1 cellular context compared by ENCODE assay signal in genomic region chr1:27166351-27166802, GRCh38.
A peak's percentile ranks its signal among the peaks of the same experiment; 100 is the strongest.
TF ChIP-seq lines count a peak whose summit lies in the region.

No MANE protein-coding gene starts in this region.

TF ChIP-seq in HEK293, 187 proteins besides CTCF, POLR2A, EP300 and RAD21 (continued from another document):
- TF ChIP-seq ZNF449 (tag by site-specific recombination; IDR thresholded peaks at IDR 0.05) (no peak), ZBTB20 (tag by site-specific recombination; IDR thresholded peaks at IDR 0.05) (0 out of 2 replicates have a peak, but pooled peaks have one; percentile 8), TCF7L2 (IDR thresholded peaks at IDR 0.05; ENCODE audit: borderline replicate concordance, low read depth, low read length) (no peak), PRDM4 (tag by site-specific recombination; IDR thresholded peaks at IDR 0.05) (no peak), SCRT2 (tag by site-specific recombination; IDR thresholded peaks at IDR 0.05) (peak; percentile 72; the same call in 1 of the 2 replicates), ZXDB (tag by site-specific recombination; IDR thresholded peaks at IDR 0.05) (peak; percentile 16; the same call in 1 of the 2 replicates), PRDM1 (tag by site-specific recombination; IDR thresholded peaks at IDR 0.05) (peak; percentile 83), ZNF600 (tag by site-specific recombination; IDR thresholded peaks at IDR 0.05) (peak; percentile 55; the same call in 1 of the 2 replicates), ZNF747 (tag by site-specific recombination; IDR thresholded peaks at IDR 0.05) (0 out of 2 replicates have a peak, but pooled peaks have one; percentile 11), ZNF513 (tag by site-specific recombination; IDR thresholded peaks at IDR 0.05) (no peak), ATF2 (tag by site-specific recombination; IDR thresholded peaks at IDR 0.05; ENCODE audit: low read depth) (peak; percentile 91), ZBTB17 (tag by site-specific recombination; IDR thresholded peaks at IDR 0.05) (peak; percentile 52)
- TF ChIP-seq, protein P1, sequence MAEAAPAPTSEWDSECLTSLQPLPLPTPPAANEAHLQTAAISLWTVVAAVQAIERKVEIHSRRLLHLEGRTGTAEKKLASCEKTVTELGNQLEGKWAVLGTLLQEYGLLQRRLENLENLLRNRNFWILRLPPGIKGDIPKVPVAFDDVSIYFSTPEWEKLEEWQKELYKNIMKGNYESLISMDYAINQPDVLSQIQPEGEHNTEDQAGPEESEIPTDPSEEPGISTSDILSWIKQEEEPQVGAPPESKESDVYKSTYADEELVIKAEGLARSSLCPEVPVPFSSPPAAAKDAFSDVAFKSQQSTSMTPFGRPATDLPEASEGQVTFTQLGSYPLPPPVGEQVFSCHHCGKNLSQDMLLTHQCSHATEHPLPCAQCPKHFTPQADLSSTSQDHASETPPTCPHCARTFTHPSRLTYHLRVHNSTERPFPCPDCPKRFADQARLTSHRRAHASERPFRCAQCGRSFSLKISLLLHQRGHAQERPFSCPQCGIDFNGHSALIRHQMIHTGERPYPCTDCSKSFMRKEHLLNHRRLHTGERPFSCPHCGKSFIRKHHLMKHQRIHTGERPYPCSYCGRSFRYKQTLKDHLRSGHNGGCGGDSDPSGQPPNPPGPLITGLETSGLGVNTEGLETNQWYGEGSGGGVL (tag by site-specific recombination; IDR thresholded peaks at IDR 0.05), result peak; percentile 70
- TF ChIP-seq, protein P2, sequence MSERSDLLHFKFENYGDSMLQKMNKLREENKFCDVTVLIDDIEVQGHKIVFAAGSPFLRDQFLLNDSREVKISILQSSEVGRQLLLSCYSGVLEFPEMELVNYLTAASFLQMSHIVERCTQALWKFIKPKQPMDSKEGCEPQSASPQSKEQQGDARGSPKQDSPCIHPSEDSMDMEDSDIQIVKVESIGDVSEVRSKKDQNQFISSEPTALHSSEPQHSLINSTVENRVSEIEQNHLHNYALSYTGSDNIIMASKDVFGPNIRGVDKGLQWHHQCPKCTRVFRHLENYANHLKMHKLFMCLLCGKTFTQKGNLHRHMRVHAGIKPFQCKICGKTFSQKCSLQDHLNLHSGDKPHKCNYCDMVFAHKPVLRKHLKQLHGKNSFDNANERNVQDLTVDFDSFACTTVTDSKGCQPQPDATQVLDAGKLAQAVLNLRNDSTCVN (tag by site-specific recombination; optimal IDR thresholded peaks at IDR 0.05), result no peak
